In the genomic region with DNA sequence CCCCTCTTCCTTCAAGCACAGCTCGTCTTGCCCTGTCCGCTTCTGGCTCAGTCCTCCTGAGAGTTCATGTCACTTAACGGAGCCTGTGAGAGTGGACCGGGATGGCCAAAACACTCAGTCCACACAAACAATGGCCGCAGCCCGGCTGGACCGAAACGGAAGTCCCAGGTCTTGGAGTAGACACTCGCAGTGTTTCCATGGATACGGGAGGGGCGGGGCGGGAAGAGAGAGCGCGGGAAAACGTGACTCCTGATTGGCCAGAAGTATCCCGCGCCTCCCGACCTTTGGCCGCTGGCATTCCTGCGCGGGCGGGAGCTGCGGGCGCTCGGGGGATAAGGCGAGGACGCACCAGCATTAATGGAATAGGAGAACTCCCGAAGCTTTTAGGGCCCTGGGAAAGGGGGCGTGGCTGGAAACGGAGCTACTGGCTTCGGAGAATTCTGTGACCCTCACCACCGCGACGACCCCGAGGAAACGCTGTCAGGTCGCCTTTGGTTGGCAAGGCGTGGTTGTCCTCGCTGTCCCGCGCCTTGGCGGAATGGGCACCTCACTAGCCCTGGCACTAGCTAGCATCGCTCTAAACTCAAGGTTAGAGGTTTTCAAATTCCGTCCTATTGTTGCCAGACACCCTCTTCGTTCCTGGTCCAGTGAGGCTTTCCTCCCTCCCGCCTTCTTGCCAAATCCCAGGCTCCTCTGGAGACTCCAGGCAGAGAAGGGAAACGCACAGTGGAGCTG, we compare ENCODE assay signal across 8 cellular contexts. TPM values are rescaled to one million over a fixed set of nuclear protein-coding genes. Genes with fewer than 3 reads are reported as not detected.
DNase-seq lines count a peak whose midpoint lies in the region; ATAC-seq lines count a peak whose summit lies in the region.

A gene with protein sequence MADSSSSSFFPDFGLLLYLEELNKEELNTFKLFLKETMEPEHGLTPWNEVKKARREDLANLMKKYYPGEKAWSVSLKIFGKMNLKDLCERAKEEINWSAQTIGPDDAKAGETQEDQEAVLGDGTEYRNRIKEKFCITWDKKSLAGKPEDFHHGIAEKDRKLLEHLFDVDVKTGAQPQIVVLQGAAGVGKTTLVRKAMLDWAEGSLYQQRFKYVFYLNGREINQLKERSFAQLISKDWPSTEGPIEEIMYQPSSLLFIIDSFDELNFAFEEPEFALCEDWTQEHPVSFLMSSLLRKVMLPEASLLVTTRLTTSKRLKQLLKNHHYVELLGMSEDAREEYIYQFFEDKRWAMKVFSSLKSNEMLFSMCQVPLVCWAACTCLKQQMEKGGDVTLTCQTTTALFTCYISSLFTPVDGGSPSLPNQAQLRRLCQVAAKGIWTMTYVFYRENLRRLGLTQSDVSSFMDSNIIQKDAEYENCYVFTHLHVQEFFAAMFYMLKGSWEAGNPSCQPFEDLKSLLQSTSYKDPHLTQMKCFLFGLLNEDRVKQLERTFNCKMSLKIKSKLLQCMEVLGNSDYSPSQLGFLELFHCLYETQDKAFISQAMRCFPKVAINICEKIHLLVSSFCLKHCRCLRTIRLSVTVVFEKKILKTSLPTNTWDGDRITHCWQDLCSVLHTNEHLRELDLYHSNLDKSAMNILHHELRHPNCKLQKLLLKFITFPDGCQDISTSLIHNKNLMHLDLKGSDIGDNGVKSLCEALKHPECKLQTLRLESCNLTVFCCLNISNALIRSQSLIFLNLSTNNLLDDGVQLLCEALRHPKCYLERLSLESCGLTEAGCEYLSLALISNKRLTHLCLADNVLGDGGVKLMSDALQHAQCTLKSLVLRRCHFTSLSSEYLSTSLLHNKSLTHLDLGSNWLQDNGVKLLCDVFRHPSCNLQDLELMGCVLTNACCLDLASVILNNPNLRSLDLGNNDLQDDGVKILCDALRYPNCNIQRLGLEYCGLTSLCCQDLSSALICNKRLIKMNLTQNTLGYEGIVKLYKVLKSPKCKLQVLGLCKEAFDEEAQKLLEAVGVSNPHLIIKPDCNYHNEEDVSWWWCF (plus strand): TSS at position 297 of the 735 bp plus-strand sequence. CDS start 18,108 bp downstream, outside the sequence.
Gene ZNF214 (minus strand): TSS at position 164 of the 735 bp plus-strand sequence. CDS start 17,511 bp downstream, outside the sequence.

- peak; percentile 96 for DNase-seq in G401 (ENCODE audit: low spot score)
- DNase-seq in NCI-H82 treated with DMSO at 0.1 percent for 48 hours (lab: John Stamatoyannopoulos, UW; ENCODE audit: unreplicated experiment): peak; percentile 66
- DNase-seq in caudate nucleus (lab: John Stamatoyannopoulos, UW): peak in 60 of 61 donors; percentile 26 to 94 (median 78)
- DNase-seq in sciatic nerve (ENCODE audit: low spot score): peak; percentile 94

- intact Hi-C loops in sciatic nerve (cut with DNase I): no loop called here

- H3K27ac ChIP-seq in caudate nucleus (ENCODE audit: low read depth, low read length): peak within 1 kb of the TSS; percentile 41

- peak within 1 kb of the TSS; percentile 87 for H3K4me3 ChIP-seq in iPS-18c (ENCODE audit: insufficient read depth, low read depth, low read length)

- H3K9me3 ChIP-seq in iPS-18c (ENCODE audit: control insufficient read depth, insufficient read depth, low read length): no peaks in the 10 kb centered on the region

- ATAC-seq in HG02973 (IDR thresholded peaks at IDR 0.05; ENCODE audit: unreplicated experiment): peak; percentile 63
- peak; percentile 99 for ATAC-seq in sciatic nerve
- ATAC-seq in HG02970 (IDR thresholded peaks at IDR 0.05; ENCODE audit: low FRiP score, unreplicated experiment): no peak
- ATAC-seq in GM21825 (IDR thresholded peaks at IDR 0.05; ENCODE audit: unreplicated experiment): no peak

- in situ Hi-C loops in G401 (cut with HindIII; ENCODE audit: low sequenced_read_pairs): no loop called here

RNA-seq across cellular contexts. Expression of the first gene that starts in this region (rescaled TPM):
- total RNA-seq in G401 (2014; rRNA removed; shearing (Covaris generic)): 0.25 and 0.27 TPM in 2 replicates
- 0.53 TPM for total RNA-seq in sciatic nerve

RNA-seq across cellular contexts. Expression of gene ZNF214, which starts in this region (rescaled TPM):
- total RNA-seq in G401 (2014; rRNA removed; shearing (Covaris generic)): 3.6 and 6.9 TPM in 2 replicates
- 8.3 TPM for total RNA-seq in sciatic nerve

Comparison
In these comparisons a context has a peak if more than half of its experiments do, and no peak if none do; other contexts are left out.
1. ATAC-seq: peak in HG02973 (single experiment) and sciatic nerve (single experiment); none in HG02970 (single experiment) and GM21825 (single experiment).
2. Peak in every context shown above with its lines, with median percentiles within 50 percentile points of each other: DNase-seq.